ENCODE assay signal across 1 cellular context in the genomic region with DNA sequence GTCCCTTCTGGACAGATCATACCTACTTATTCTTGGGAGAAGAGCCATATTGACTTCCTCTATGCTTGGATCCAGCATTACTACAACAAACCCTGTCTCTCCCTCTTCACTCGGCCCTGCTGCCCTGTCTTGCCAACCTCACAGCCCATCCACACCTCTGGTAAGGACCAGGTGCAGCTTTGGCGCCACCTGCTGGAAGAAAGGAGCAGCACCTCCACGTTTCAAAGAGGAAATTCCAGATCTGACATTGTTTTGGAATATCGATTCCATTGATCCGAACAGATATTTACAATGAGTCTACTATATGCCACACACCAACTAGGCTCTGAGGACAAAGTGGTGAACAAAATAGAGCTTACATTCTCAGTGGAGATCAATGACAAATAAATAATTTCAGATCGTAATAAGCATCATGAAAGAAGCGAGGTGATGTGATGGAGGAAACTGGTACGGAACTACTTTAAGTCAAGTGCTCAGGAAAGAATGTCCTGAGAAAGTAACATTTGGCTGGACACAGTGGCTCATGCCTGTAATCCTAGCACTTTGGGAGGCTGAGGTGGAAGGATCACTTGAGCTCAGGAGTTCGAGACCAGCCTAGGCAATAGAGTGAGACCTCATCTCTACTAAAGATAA.
TF ChIP-seq lines count a peak whose summit lies in the region.

No MANE protein-coding gene starts in this region.

TF ChIP-seq in HepG2, 621 proteins besides CTCF, POLR2A, EP300 and RAD21 (continued from another document and continues in another):
- TF ChIP-seq ZNF34 (CRISPR knock-in tag; IDR thresholded peaks at IDR 0.05; ENCODE audit: borderline replicate concordance), result no peak
- TF ChIP-seq GATAD2A (CRISPR knock-in tag; IDR thresholded peaks at IDR 0.05), result peak; percentile 46; the same call in 1 of the 2 replicates
- TF ChIP-seq ZBED4 (CRISPR knock-in tag; IDR thresholded peaks at IDR 0.05; ENCODE audit: borderline replicate concordance), result no peak
- no peak for TF ChIP-seq ZNF326 (CRISPR knock-in tag; IDR thresholded peaks at IDR 0.05; ENCODE audit: borderline replicate concordance)
- no peak for TF ChIP-seq NONO (IDR thresholded peaks at IDR 0.05)
- 0 out of 2 replicates have a peak, but pooled peaks have one; percentile 23 for TF ChIP-seq NONO (CRISPR knock-in tag; conservative IDR thresholded peaks at IDR 0.05)
- TF ChIP-seq MTERF4 (CRISPR knock-in tag; IDR thresholded peaks at IDR 0.05), result no peak
- 0 out of 2 replicates have a peak, but pooled peaks have one; percentile 33 for TF ChIP-seq KDM2A (CRISPR knock-in tag; IDR thresholded peaks at IDR 0.05; ENCODE audit: borderline replicate concordance, low read depth)
- peak; percentile 31; the same call in 1 of the 2 replicates for TF ChIP-seq ZFX (CRISPR knock-in tag; IDR thresholded peaks at IDR 0.05; ENCODE audit: low read depth)
- TF ChIP-seq, protein P1, sequence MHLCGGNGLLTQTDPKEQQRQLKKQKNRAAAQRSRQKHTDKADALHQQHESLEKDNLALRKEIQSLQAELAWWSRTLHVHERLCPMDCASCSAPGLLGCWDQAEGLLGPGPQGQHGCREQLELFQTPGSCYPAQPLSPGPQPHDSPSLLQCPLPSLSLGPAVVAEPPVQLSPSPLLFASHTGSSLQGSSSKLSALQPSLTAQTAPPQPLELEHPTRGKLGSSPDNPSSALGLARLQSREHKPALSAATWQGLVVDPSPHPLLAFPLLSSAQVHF (CRISPR knock-in tag; IDR thresholded peaks at IDR 0.05), result no peak
- TF ChIP-seq, protein P2, sequence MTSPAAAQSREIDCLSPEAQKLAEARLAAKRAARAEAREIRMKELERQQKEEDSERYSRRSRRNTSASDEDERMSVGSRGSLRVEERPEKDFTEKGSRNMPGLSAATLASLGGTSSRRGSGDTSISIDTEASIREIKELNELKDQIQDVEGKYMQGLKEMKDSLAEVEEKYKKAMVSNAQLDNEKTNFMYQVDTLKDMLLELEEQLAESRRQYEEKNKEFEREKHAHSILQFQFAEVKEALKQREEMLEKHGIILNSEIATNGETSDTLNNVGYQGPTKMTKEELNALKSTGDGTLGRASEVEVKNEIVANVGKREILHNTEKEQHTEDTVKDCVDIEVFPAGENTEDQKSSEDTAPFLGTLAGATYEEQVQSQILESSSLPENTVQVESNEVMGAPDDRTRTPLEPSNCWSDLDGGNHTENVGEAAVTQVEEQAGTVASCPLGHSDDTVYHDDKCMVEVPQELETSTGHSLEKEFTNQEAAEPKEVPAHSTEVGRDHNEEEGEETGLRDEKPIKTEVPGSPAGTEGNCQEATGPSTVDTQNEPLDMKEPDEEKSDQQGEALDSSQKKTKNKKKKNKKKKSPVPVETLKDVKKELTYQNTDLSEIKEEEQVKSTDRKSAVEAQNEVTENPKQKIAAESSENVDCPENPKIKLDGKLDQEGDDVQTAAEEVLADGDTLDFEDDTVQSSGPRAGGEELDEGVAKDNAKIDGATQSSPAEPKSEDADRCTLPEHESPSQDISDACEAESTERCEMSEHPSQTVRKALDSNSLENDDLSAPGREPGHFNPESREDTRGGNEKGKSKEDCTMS (CRISPR knock-in tag; conservative IDR thresholded peaks at IDR 0.05), result no peak
- no peak for TF ChIP-seq ZNF644 (CRISPR knock-in tag; IDR thresholded peaks at IDR 0.05; ENCODE audit: low read depth)
- TF ChIP-seq POLR2AphosphoS2 (IDR thresholded peaks at IDR 0.05; ENCODE audit: low read depth, low read length), result no peak
- no peak for TF ChIP-seq NFYC (CRISPR knock-in tag; IDR thresholded peaks at IDR 0.05)
- no peak for TF ChIP-seq SIN3B (IDR thresholded peaks at IDR 0.05; ENCODE audit: low read length)
- TF ChIP-seq NR3C1 (CRISPR knock-in tag; IDR thresholded peaks at IDR 0.05), result no peak
- no peak for TF ChIP-seq SIX1 (CRISPR knock-in tag; IDR thresholded peaks at IDR 0.05; ENCODE audit: borderline replicate concordance)
- TF ChIP-seq NFKB2 (CRISPR knock-in tag; IDR thresholded peaks at IDR 0.05; ENCODE audit: borderline replicate concordance), result no peak
- peak; percentile 98 for TF ChIP-seq STAG1 (CRISPR knock-in tag; IDR thresholded peaks at IDR 0.05)
- TF ChIP-seq ONECUT2 (CRISPR knock-in tag; IDR thresholded peaks at IDR 0.05), result peak; percentile 71
- TF ChIP-seq ZBTB3 (CRISPR knock-in tag; IDR thresholded peaks at IDR 0.05; ENCODE audit: borderline replicate concordance, low read depth), result no peak
- no peak for TF ChIP-seq HDAC6 (IDR thresholded peaks at IDR 0.05; ENCODE audit: low read depth, low read length)
- TF ChIP-seq ZNF777 (CRISPR knock-in tag; IDR thresholded peaks at IDR 0.05), result no peak
- 0 out of 2 replicates have a peak, but pooled peaks have one; percentile 37 for TF ChIP-seq ZNF619 (CRISPR knock-in tag; IDR thresholded peaks at IDR 0.05)
- TF ChIP-seq KLF12 (CRISPR knock-in tag; IDR thresholded peaks at IDR 0.05; ENCODE audit: borderline replicate concordance), result no peak
- TF ChIP-seq, protein P3, sequence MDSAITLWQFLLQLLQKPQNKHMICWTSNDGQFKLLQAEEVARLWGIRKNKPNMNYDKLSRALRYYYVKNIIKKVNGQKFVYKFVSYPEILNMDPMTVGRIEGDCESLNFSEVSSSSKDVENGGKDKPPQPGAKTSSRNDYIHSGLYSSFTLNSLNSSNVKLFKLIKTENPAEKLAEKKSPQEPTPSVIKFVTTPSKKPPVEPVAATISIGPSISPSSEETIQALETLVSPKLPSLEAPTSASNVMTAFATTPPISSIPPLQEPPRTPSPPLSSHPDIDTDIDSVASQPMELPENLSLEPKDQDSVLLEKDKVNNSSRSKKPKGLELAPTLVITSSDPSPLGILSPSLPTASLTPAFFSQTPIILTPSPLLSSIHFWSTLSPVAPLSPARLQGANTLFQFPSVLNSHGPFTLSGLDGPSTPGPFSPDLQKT (CRISPR knock-in tag; IDR thresholded peaks at IDR 0.05; ENCODE audit: borderline replicate concordance), result no peak
- TF ChIP-seq, protein P4, sequence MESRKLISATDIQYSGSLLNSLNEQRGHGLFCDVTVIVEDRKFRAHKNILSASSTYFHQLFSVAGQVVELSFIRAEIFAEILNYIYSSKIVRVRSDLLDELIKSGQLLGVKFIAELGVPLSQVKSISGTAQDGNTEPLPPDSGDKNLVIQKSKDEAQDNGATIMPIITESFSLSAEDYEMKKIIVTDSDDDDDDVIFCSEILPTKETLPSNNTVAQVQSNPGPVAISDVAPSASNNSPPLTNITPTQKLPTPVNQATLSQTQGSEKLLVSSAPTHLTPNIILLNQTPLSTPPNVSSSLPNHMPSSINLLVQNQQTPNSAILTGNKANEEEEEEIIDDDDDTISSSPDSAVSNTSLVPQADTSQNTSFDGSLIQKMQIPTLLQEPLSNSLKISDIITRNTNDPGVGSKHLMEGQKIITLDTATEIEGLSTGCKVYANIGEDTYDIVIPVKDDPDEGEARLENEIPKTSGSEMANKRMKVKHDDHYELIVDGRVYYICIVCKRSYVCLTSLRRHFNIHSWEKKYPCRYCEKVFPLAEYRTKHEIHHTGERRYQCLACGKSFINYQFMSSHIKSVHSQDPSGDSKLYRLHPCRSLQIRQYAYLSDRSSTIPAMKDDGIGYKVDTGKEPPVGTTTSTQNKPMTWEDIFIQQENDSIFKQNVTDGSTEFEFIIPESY (CRISPR knock-in tag; IDR thresholded peaks at IDR 0.05), result 0 out of 2 replicates have a peak, but pooled peaks have one; percentile 21
- TF ChIP-seq ARID5B (CRISPR knock-in tag; IDR thresholded peaks at IDR 0.05), result 0 out of 2 replicates have a peak, but pooled peaks have one; percentile 29
- no peak for TF ChIP-seq ZNF772 (CRISPR knock-in tag; IDR thresholded peaks at IDR 0.05)
- TF ChIP-seq TP53 (CRISPR knock-in tag; conservative IDR thresholded peaks at IDR 0.05), result no peak
- TF ChIP-seq, protein P5, sequence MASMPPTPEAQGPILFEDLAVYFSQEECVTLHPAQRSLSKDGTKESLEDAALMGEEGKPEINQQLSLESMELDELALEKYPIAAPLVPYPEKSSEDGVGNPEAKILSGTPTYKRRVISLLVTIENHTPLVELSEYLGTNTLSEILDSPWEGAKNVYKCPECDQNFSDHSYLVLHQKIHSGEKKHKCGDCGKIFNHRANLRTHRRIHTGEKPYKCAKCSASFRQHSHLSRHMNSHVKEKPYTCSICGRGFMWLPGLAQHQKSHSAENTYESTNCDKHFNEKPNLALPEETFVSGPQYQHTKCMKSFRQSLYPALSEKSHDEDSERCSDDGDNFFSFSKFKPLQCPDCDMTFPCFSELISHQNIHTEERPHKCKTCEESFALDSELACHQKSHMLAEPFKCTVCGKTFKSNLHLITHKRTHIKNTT (CRISPR knock-in tag; IDR thresholded peaks at IDR 0.05), result no peak
- no peak for TF ChIP-seq ZNF101 (CRISPR knock-in tag; IDR thresholded peaks at IDR 0.05; ENCODE audit: borderline replicate concordance, low read depth)
- no peak for TF ChIP-seq SRSF9 (IDR thresholded peaks at IDR 0.05; ENCODE audit: borderline replicate concordance, insufficient read depth, low read depth, low read length, poor library complexity, severe bottlenecking)
- peak; percentile 96 for TF ChIP-seq SMC3 (IDR thresholded peaks at IDR 0.05; ENCODE audit: low read length)
- TF ChIP-seq ZNF576 (CRISPR knock-in tag; IDR thresholded peaks at IDR 0.05), result peak; percentile 67; the same call in 1 of the 2 replicates
- no peak for TF ChIP-seq ZNF124 (CRISPR knock-in tag; IDR thresholded peaks at IDR 0.05)
- no peak for TF ChIP-seq GPN1 (CRISPR knock-in tag; IDR thresholded peaks at IDR 0.05; ENCODE audit: borderline replicate concordance)
- TF ChIP-seq, protein P6, sequence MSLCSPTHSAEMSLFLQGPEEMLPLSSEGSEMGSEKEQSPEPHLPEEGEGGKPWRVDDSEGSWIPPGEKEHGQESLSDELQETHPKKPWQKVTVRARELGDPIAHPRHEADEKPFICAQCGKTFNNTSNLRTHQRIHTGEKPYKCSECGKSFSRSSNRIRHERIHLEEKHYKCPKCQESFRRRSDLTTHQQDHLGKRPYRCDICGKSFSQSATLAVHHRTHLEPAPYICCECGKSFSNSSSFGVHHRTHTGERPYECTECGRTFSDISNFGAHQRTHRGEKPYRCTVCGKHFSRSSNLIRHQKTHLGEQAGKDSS (CRISPR knock-in tag; IDR thresholded peaks at IDR 0.05; ENCODE audit: borderline replicate concordance, low read depth), result no peak
- 0 out of 2 replicates have a peak, but pooled peaks have one; percentile 35 for TF ChIP-seq TSC22D2 (CRISPR knock-in tag; IDR thresholded peaks at IDR 0.05; ENCODE audit: borderline replicate concordance)
